10 cellular contexts compared by ENCODE assay signal in the genomic region with DNA sequence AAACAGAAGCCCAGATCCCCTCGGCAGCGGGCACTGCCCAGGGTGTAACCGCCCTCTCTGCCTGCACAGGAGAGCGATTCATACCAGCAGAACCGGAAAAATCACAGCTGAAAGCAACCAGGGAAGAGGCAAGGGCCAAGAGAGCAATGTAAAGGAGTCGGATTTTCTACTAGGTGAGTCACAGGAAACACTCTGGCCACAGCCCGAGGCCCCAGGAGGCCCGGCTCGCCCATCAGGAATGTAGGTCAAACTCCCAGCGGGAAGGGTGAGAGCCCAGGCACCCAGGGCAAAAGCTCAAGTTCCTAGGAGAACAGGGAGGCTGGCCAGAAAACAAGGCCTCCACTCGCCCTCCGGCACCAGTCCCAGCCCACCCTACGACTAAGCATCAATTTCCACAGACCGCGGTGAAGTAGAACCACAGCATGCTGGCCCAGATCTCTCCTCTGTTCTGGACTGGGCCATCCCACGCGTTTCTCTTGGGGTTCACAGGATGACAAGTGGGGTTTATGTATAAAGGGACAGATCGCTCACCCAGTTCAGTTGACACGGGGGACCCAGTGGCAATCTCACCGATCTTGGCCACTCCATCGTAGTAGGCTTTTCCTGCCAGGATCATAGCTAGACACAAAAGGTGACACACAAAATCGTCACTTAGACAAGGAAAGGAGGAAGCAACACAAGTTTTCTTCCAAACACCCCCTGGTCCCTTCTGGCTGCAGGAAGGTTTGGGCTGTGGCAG. TPM values are rescaled to one million over a fixed set of nuclear protein-coding genes. Genes with fewer than 3 reads are reported as not detected.
DNase-seq lines count a peak whose midpoint lies in the region; ATAC-seq, FAIRE-seq and TF ChIP-seq lines count a peak whose summit lies in the region.
"Had no signal": no experiment of that assay in that cellular context is flagged by ENCODE, and none has a peak within 500 bp of the region (broad histone marks: within the 10 kb centered on the region; RNA-seq: fewer than 3 reads in every experiment).

No MANE protein-coding gene starts in this region.

- no peaks in the 10 kb centered on the region for H3K9me3 Mint-ChIP-seq in activated T-cell treated with anti-CD3 and anti-CD28 coated beads, Interleukin-2, amount 50 U/mL, for 4 hours

- no peaks in the 10 kb centered on the region for H3K36me3 Mint-ChIP-seq in activated T-cell treated with anti-CD3 and anti-CD28 coated beads, Interleukin-2, amount 50 U/mL, for 4 hours (ENCODE audit: insufficient read depth)

- H3K4me1 Mint-ChIP-seq in activated T-cell treated with anti-CD3 and anti-CD28 coated beads, Interleukin-2, amount 50 U/mL, for 4 hours (ENCODE audit: low read depth): no peaks in the 10 kb centered on the region
- H3K4me1 Mint-ChIP-seq: B cell had no signal

- no peaks in the 10 kb centered on the region for H3K9me3 ChIP-seq in right atrium auricular region
- no peaks in the 10 kb centered on the region for H3K9me3 ChIP-seq in kidney (ENCODE audit: control insufficient read depth in 1 of 2, low read length in 2 of 2)

- H3K4me3 ChIP-seq in right atrium auricular region: no peak overlapping the region
- H3K4me3 ChIP-seq in kidney (ENCODE audit: low read length in 2 of 2): no peak overlapping the region

- H3K4me1 ChIP-seq in right atrium auricular region (no peaks in the 10 kb centered on the region), kidney (ENCODE audit: control insufficient read depth in 1 of 2, insufficient read depth in 1 of 2, low read depth in 1 of 2, low read length in 2 of 2) (peaks cover 0 to 3% of the 10 kb centered on the region in 2 donors)

- intact Hi-C loops in Right ventricle myocardium superior (cut with DNase I): no loop called here
- intact Hi-C loops in kidney (cut with DNase I): no loop called here

- H3K36me3 ChIP-seq in right atrium auricular region (no peaks in the 10 kb centered on the region), kidney (ENCODE audit: control insufficient read depth in 1 of 2, insufficient read depth in 2 of 2, low read length in 2 of 2) (no peaks in the 10 kb centered on the region)

- no peak for TF ChIP-seq CTCF in right atrium auricular region (IDR thresholded peaks at IDR 0.05)
- TF ChIP-seq CTCF in kidney (IDR thresholded peaks at IDR 0.05; ENCODE audit: borderline replicate concordance, extremely low read depth, insufficient read depth): no peak

- DNase-seq in Right ventricle myocardium superior: no peak
- DNase-seq in right atrium auricular region (ENCODE audit: low spot score): no peak
- peak; percentile 12 for DNase-seq in amniotic stem cell (lab: John Stamatoyannopoulos, UW)
- peak; percentile 84 for DNase-seq in kidney
- DNase-seq in ureter (ENCODE audit: low spot score): peak; percentile 72
- no peak for DNase-seq in activated CD8-positive, alpha-beta memory T cell treated with anti-CD3 and anti-CD28 coated beads, Interleukin-2, amount 50 U/mL, for 48 hours
- DNase-seq in activated T-cell treated with anti-CD3 and anti-CD28 coated beads, Interleukin-2, amount 50 U/mL, for 4 hours: no peak
- DNase-seq: NCI-H1048 had no signal

- ATAC-seq in Right ventricle myocardium superior (ENCODE audit: poor library complexity) (peak; percentile 38), GM21447 (IDR thresholded peaks at IDR 0.05; ENCODE audit: unreplicated experiment) (no peak)
- no peak for ATAC-seq in activated T-cell treated with anti-CD3 and anti-CD28 coated beads, Interleukin-2, amount 50 U/mL, for 4 hours

- FAIRE-seq in kidney (lab: Jason Lieb, UNC): no peak

- H3K27ac ChIP-seq in right atrium auricular region (no peak overlapping the region), kidney (ENCODE audit: low read depth in 2 of 2, low read length in 2 of 2) (peak overlapping the region in 1 of 2 donors; percentile 16)

- no peak overlapping the region for H3K9ac ChIP-seq in kidney (ENCODE audit: low read length in 2 of 2)

- no peaks in the 10 kb centered on the region for H3K27me3 ChIP-seq in right atrium auricular region

- H3K27me3 Mint-ChIP-seq in activated T-cell treated with anti-CD3 and anti-CD28 coated beads, Interleukin-2, amount 50 U/mL, for 4 hours (ENCODE audit: low read depth): peaks cover 5% of the 10 kb centered on the region
- H3K27me3 Mint-ChIP-seq: B cell had no signal

- no peak overlapping the region for H3K4me3 Mint-ChIP-seq in activated T-cell treated with anti-CD3 and anti-CD28 coated beads, Interleukin-2, amount 50 U/mL, for 4 hours
- H3K4me3 Mint-ChIP-seq: B cell had no signal

RNA-seq across cellular contexts. Expression of a gene that starts 46.2 kb away (rescaled TPM):
- total RNA-seq in Right ventricle myocardium superior (1.6 TPM), right atrium auricular region (1 to 10 TPM; 1.1 to 1.7 TPM), kidney (18.8 TPM), ureter (36.5 TPM)
- polyA plus RNA-seq in kidney (ENCODE audit: insufficient read depth, low read depth, low replicate concordance): 9.6 TPM
- 1 to 10 TPM in 1 of 3 donors, under 1 TPM in 2; 0.34 to 1.2 (median 0.56) TPM for total RNA-seq in activated T-cell treated with anti-CD3 and anti-CD28 coated beads, Interleukin-2, amount 50 U/mL, for 4 hours

Comparison
In these comparisons a context has a peak if more than half of its experiments do, and no peak if none do; other contexts are left out.
1. DNase-seq: peak in amniotic stem cell (single experiment), kidney (single experiment) and ureter (single experiment); none in Right ventricle myocardium superior (single experiment), right atrium auricular region (single experiment), activated CD8-positive, alpha-beta memory T cell treated with anti-CD3 and anti-CD28 coated beads, Interleukin-2, amount 50 U/mL, for 48 hours (single experiment) and activated T-cell treated with anti-CD3 and anti-CD28 coated beads, Interleukin-2, amount 50 U/mL, for 4 hours (single experiment).